11 cellular contexts compared by ENCODE assay signal in the genomic region with DNA sequence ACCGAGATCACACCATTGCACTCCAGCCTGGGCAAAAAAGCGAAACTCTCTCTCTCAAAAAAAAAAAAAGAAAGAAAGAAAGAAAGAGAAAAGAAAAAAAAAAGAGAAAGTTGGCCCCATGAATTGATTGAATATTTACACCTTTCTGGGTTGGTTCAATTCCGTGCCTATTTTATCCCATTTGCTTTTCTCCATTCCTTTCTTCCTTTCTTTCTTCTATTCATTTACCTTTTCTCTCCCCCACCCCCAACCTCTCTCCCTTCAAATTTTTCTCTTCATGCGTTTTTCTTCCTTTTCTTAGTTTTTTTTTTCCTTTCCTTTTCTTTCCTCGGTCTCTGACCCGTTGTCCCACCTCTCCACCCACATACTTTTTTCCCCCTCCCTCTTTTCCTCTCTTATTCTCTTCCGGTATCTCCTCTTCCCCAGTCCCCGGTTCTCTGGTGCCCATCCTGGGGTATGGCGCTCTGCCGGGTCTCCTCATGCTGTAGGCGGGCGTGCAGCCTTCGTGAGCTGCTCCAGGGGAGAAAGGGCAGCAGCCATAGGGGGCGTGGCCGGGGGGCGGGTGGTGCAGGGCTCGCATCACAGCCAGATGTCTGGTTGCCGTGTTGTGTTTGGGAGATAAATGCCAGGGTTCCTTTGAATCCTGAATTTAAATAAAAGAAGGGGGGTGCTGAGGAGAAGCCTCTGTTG. TPM values are rescaled to one million over a fixed set of nuclear protein-coding genes. Genes with fewer than 3 reads are reported as not detected.
DNase-seq lines count a peak whose midpoint lies in the region; ATAC-seq and TF ChIP-seq lines count a peak whose summit lies in the region.
"Had no signal": no experiment of that assay in that cellular context is flagged by ENCODE, and none has a peak within 500 bp of the region (broad histone marks: within the 10 kb centered on the region; RNA-seq: fewer than 3 reads in every experiment).

No MANE protein-coding gene starts in this region.

- ATAC-seq in GM21529 (IDR thresholded peaks at IDR 0.05; ENCODE audit: unreplicated experiment) (no peak), GM21515 (IDR thresholded peaks at IDR 0.05; ENCODE audit: unreplicated experiment) (no peak)

- H3K4me2 ChIP-seq in skeletal muscle satellite cell (ENCODE audit: low read length): peak overlapping the region; percentile 79

- no peaks in the 10 kb centered on the region for H3K36me3 ChIP-seq in skeletal muscle satellite cell (ENCODE audit: insufficient read depth, low read length)
- H3K36me3 ChIP-seq: neutrophil had no signal

- no peaks in the 10 kb centered on the region for H3K27me3 ChIP-seq in skeletal muscle satellite cell (ENCODE audit: control insufficient read depth, insufficient read depth, low read length)

- H3K4me3 ChIP-seq in foreskin fibroblast (ENCODE audit: low read depth in 1 of 2, low read length in 2 of 2) (peak overlapping the region; percentile 23 to 42), skeletal muscle satellite cell (ENCODE audit: low read length) (peak overlapping the region; percentile 54)

- DNase-seq in NCI-H1417 (lab: John Stamatoyannopoulos, UW) (peak in 2 of 3 experiments; percentile 7 to 40), NCI-H1417 treated with DMSO at 0.1 percent for 48 hours (lab: John Stamatoyannopoulos, UW) (no peak), NCI-H82 (lab: John Stamatoyannopoulos, UW) (peak; percentile 78), foreskin fibroblast (peak in 1 of 2 donors; percentile 88), anterior cingulate cortex (lab: John Stamatoyannopoulos, UW) (no peak)
- DNase-seq: 8988T had no signal

- H3K4me1 ChIP-seq in skeletal muscle satellite cell (ENCODE audit: control insufficient read depth, insufficient read depth, low read length): peaks cover 89% of the 10 kb centered on the region

- no peak for TF ChIP-seq CTCF in foreskin fibroblast (IDR thresholded peaks at IDR 0.05; ENCODE audit: low read depth, low read length)

- peak overlapping the region; percentile 65 for H3K9ac ChIP-seq in skeletal muscle satellite cell (ENCODE audit: low read depth, low read length)

- no peaks in the 10 kb centered on the region for H3K9me3 ChIP-seq in skeletal muscle satellite cell (replicated peaks; ENCODE audit: low read length)
- H3K9me3 ChIP-seq: neutrophil had no signal

RNA-seq across cellular contexts. Expression of gene COL1A1, which starts 5.3 kb away (rescaled TPM):
- total RNA-seq in skeletal muscle satellite cell (2012; rRNA removed): 1,202 and 1,869 TPM in 2 replicates

RNA-seq across cellular contexts. Expression of gene SGCA, which starts 40.9 kb away (rescaled TPM):
- total RNA-seq in skeletal muscle satellite cell (2012; rRNA removed): 2.5 and 15.7 TPM in 2 replicates
- total RNA-seq: NCI-H460 had no signal

RNA-seq across cellular contexts. Expression of gene PPP1R9B, which starts 56.3 kb away (rescaled TPM):
- total RNA-seq in skeletal muscle satellite cell (2012; rRNA removed): 29.2 and 29.5 TPM in 2 replicates

Comparison
In these comparisons a context has a peak if more than half of its experiments do, and no peak if none do; other contexts are left out.
1. DNase-seq: peak in NCI-H1417 (2 of 3) and NCI-H82 (single experiment); none in NCI-H1417 treated with DMSO at 0.1 percent for 48 hours (single experiment) and anterior cingulate cortex (0 of 58).